29 cellular contexts compared by ENCODE assay signal in genomic region chr7:132415259-132415658, GRCh38.
"Had no signal": no experiment of that assay in that cellular context is flagged by ENCODE, and none has a peak within 500 bp of the region (broad histone marks: within the 10 kb centered on the region; RNA-seq: fewer than 3 reads in every experiment).

No MANE protein-coding gene starts in this region.

- H3K9me3 Mint-ChIP-seq: natural killer cell treated with Interleukin-12 subunit alpha and Interleukin-12 subunit beta and Interleukin-15 and Interleukin-18, amount 100 ng/mL, for 72 hours; nephron progenitor cell; neural crest cell; stimulated activated memory B cell treated with anti-CD40 and anti-IgM and Interleukin-4, amounts not matched to agents 10 μg/mL and 1 μg/mL and 100 μg/mL, for 72 hours; type B pancreatic cell had no signal

- H3K27me3 Mint-ChIP-seq: natural killer cell treated with Interleukin-12 subunit alpha and Interleukin-12 subunit beta and Interleukin-15 and Interleukin-18, amount 100 ng/mL, for 72 hours; stimulated activated naive CD8-positive, alpha-beta T cell treated with anti-CD3 and anti-CD28 coated beads, Interleukin-15, amount 100 ng/mL, for 72 hours had no signal

- DNase-seq: naive thymus-derived CD8-positive, alpha-beta T cell; nephron progenitor cell; nucleus accumbens; pancreas; psoas muscle; right cardiac atrium; right lobe of liver; sigmoid colon; small intestine; stimulated activated CD4-positive, alpha-beta T cell treated with anti-CD3 and anti-CD28 coated beads, Interleukin-15, amount 100 ng/mL, for 24 hours; stimulated activated CD4-positive, alpha-beta T cell treated with anti-CD3 and anti-CD28 coated beads, Interleukin-2, amount 100 ng/mL, for 24 hours; stimulated activated CD4-positive, alpha-beta T cell treated with anti-CD3 and anti-CD28 coated beads, Interleukin-2, amount 100 ng/mL, for 48 hours; stimulated activated CD4-positive, alpha-beta T cell treated with anti-CD3 and anti-CD28 coated beads, Interleukin-4, amount 100 ng/mL, for 24 hours; stimulated activated naive CD4-positive, alpha-beta T cell; stimulated activated naive CD8-positive, alpha-beta T cell treated with anti-CD3 and anti-CD28 coated beads, Interleukin-15, amount 100 ng/mL, for 72 hours; stimulated activated naive CD8-positive, alpha-beta T cell treated with anti-CD3 and anti-CD28 coated beads, Interleukin-15, Interleukin-2, amounts not matched to agents 100 U/mL and 50 U/mL, for 24 hours; substantia nigra; testis; tibial artery; transverse colon; upper lobe of right lung; uterus had no signal

- H3K9me3 ChIP-seq: neutrophil, pancreas, psoas muscle, right lobe of liver, sigmoid colon, suprapubic skin, testis, tibial artery, transverse colon, upper lobe of right lung, uterus had no signal

- ATAC-seq: naive thymus-derived CD8-positive, alpha-beta T cell; natural killer cell treated with Interleukin-12 subunit alpha and Interleukin-12 subunit beta and Interleukin-15 and Interleukin-18, amount 100 ng/mL, for 72 hours; pancreas; right cardiac atrium; right lobe of liver; stimulated activated memory B cell treated with anti-CD40 and anti-IgM and Interleukin-4, amounts not matched to agents 10 μg/mL and 1 μg/mL and 100 μg/mL, for 72 hours; stimulated activated naive CD8-positive, alpha-beta T cell treated with anti-CD3 and anti-CD28 coated beads, Interleukin-15, amount 100 ng/mL, for 72 hours; stimulated activated naive CD8-positive, alpha-beta T cell treated with anti-CD3 and anti-CD28 coated beads, Interleukin-15, Interleukin-2, amounts not matched to agents 100 U/mL and 50 U/mL, for 24 hours; upper lobe of right lung had no signal

- H3K27ac ChIP-seq: neutrophil, pancreas, psoas muscle, right lobe of liver, sigmoid colon, suprapubic skin, testis, tibial artery, transverse colon, upper lobe of right lung, uterus had no signal

- H3K4me1 Mint-ChIP-seq: stimulated activated memory B cell treated with anti-CD40 and anti-IgM and Interleukin-4, amounts not matched to agents 10 μg/mL and 1 μg/mL and 100 μg/mL, for 72 hours had no signal

- H3K36me3 ChIP-seq: neutrophil, pancreas, right lobe of liver, sigmoid colon, suprapubic skin, tibial artery, transverse colon, upper lobe of right lung, uterus had no signal

- H3K4me1 ChIP-seq: pancreas, right lobe of liver, suprapubic skin, testis, transverse colon, uterus had no signal

- H3K27ac Mint-ChIP-seq: natural killer cell treated with Interleukin-12 subunit alpha and Interleukin-12 subunit beta and Interleukin-15 and Interleukin-18, amount 100 ng/mL, for 72 hours; progenitor cell of endocrine pancreas; stimulated activated memory B cell treated with anti-CD40 and anti-IgM and Interleukin-4, amounts not matched to agents 10 μg/mL and 1 μg/mL and 100 μg/mL, for 72 hours; type B pancreatic cell had no signal

- H3K4me3 ChIP-seq: pancreas, psoas muscle, right lobe of liver, sigmoid colon, suprapubic skin, testis, tibial artery, transverse colon, upper lobe of right lung, uterus had no signal

- H3K36me3 Mint-ChIP-seq: stimulated activated memory B cell treated with anti-CD40 and anti-IgM and Interleukin-4, amounts not matched to agents 10 μg/mL and 1 μg/mL and 100 μg/mL, for 72 hours; type B pancreatic cell had no signal

- H3K27me3 ChIP-seq: neutrophil, pancreas, right lobe of liver, sigmoid colon, testis, tibial artery, transverse colon, upper lobe of right lung, uterus had no signal

- H3K4me3 Mint-ChIP-seq: naive thymus-derived CD8-positive, alpha-beta T cell; natural killer cell treated with Interleukin-12 subunit alpha and Interleukin-12 subunit beta and Interleukin-15 and Interleukin-18, amount 100 ng/mL, for 72 hours; nephron progenitor cell; neural crest cell; stimulated activated memory B cell treated with anti-CD40 and anti-IgM and Interleukin-4, amounts not matched to agents 10 μg/mL and 1 μg/mL and 100 μg/mL, for 72 hours; stimulated activated naive CD8-positive, alpha-beta T cell treated with anti-CD3 and anti-CD28 coated beads, Interleukin-15, amount 100 ng/mL, for 72 hours; type B pancreatic cell had no signal
